Comparison of ENCODE assay signal across 11 cellular contexts in the genomic region with DNA sequence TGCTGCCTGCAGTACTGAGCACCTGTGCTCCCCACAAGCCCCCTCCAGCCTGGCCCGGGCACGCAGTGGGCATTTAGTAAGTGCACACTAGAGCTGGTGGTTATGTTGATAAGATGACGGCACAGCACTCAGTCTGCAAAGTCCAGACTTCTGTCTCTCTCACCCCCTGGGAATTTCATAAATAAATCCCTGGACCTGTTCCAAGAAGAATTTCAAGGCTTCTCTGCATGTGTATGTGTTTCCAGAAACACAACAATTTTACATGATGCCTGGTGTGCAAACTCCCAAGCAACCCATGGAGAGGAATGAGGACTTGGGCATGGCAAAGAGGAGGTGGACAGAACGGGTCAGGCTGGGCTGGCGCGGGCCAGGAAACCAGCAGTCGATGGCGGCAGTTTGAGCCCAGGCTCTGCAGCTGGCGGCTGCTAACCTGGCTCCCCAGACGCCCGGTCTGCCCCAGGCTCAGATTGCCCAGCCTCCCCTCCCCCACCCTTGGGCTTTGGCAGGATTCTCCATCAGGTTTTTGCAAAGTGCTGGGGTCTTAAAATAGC. TPM values are rescaled to one million over a fixed set of nuclear protein-coding genes. Genes with fewer than 3 reads are reported as not detected.
DNase-seq lines count a peak whose midpoint lies in the region; ATAC-seq, FAIRE-seq and TF ChIP-seq lines count a peak whose summit lies in the region.
"Had no signal": no experiment of that assay in that cellular context is flagged by ENCODE, and none has a peak within 500 bp of the region (broad histone marks: within the 10 kb centered on the region; RNA-seq: fewer than 3 reads in every experiment).

No MANE protein-coding gene starts in this region.

- H2AFZ ChIP-seq in keratinocyte (ENCODE audit: control insufficient read depth, low read length) = no peak overlapping the region

- H3K4me2 ChIP-seq in keratinocyte (ENCODE audit: control insufficient read depth, extremely low read depth, insufficient read depth, low read depth, low read length) = peak overlapping the region; percentile 59

- in situ Hi-C loops in brain microvascular endothelial cell (cut with HindIII; ENCODE audit: low pct_ligation_motif_present, low sequenced_read_pairs) = no loop called here

- FAIRE-seq in keratinocyte (lab: Jason Lieb, UNC) = no peak
- FAIRE-seq in urothelium cell line (lab: Jason Lieb, UNC) = no peak
- no peak for FAIRE-seq in GM19239 (lab: Jason Lieb, UNC)
- FAIRE-seq: GM12892 had no signal

- H3K4me3 ChIP-seq in brain microvascular endothelial cell (ENCODE audit: low read depth, low read length) (no peak overlapping the region), keratinocyte (ENCODE audit: control insufficient read depth in 2 of 3, extremely low read depth in 1 of 3, insufficient read depth in 2 of 3, low read depth in 1 of 3, low read length in 3 of 3) (no peak overlapping the region)
- H3K4me3 ChIP-seq: sigmoid colon had no signal

- TF ChIP-seq CTCF in brain microvascular endothelial cell (IDR thresholded peaks at IDR 0.05; ENCODE audit: low read depth, low read length, missing control alignments) = no peak
- TF ChIP-seq CTCF in keratinocyte (optimal IDR thresholded peaks at IDR 0.05 in 1 of 3, IDR thresholded peaks at IDR 0.05 in 1 of 3, conservative IDR thresholded peaks at IDR 0.05 in 1 of 3; ENCODE audit: extremely low read depth in 1 of 3, insufficient read depth in 2 of 3, low read length in 3 of 3) = no peak

- DNase-seq in COLO668 (lab: John Stamatoyannopoulos, UW; ENCODE audit: unreplicated experiment) (peak; percentile 29), NCI-H2107 (lab: John Stamatoyannopoulos, UW) (peak; percentile 60), brain microvascular endothelial cell (peak; percentile 55), keratinocyte (ENCODE audit: low read depth, low spot score) (no peak), urothelium cell line (ENCODE audit: low spot score) (no peak), GM19239 (ENCODE audit: insufficient read length, low spot score) (no peak)
- DNase-seq: activated T-cell treated with anti-CD3 and anti-CD28 coated beads for 4 hours, sigmoid colon had no signal

- H3K4me1 ChIP-seq in keratinocyte (ENCODE audit: control insufficient read depth, extremely low read depth, insufficient read depth, low read length) = peaks cover 34% of the 10 kb centered on the region

- no peak overlapping the region for H3K9ac ChIP-seq in keratinocyte (ENCODE audit: control insufficient read depth, extremely low read depth, insufficient read depth, low read length)

- H3K36me3 ChIP-seq in brain microvascular endothelial cell (replicated peaks) (no peaks in the 10 kb centered on the region), keratinocyte (ENCODE audit: control insufficient read depth in 2 of 2, extremely low read depth in 1 of 2, insufficient read depth in 2 of 2, low read length in 2 of 2) (no peaks in the 10 kb centered on the region)
- H3K36me3 ChIP-seq: sigmoid colon had no signal

- H3K79me2 ChIP-seq in keratinocyte (ENCODE audit: control insufficient read depth, insufficient read depth, low read length) = no peaks in the 10 kb centered on the region

- dilution Hi-C loops in keratinocyte (cut with MboI; ENCODE audit: extremely low pct_ligation_motif_present, low sequenced_read_pairs) = no loop called here

- no peaks in the 10 kb centered on the region for H3K9me1 ChIP-seq in keratinocyte (ENCODE audit: control insufficient read depth, extremely low read depth, insufficient read depth, low read length)

- no peaks in the 10 kb centered on the region for H3K27me3 ChIP-seq in brain microvascular endothelial cell (replicated peaks)
- H3K27me3 ChIP-seq in keratinocyte (ENCODE audit: control insufficient read depth, extremely low read depth, insufficient read depth, low read length) = no peaks in the 10 kb centered on the region

- no peaks in the 10 kb centered on the region for H4K20me1 ChIP-seq in keratinocyte (ENCODE audit: control insufficient read depth, extremely low read depth, insufficient read depth, low read length)

- no peaks in the 10 kb centered on the region for H3K9me3 ChIP-seq in keratinocyte (ENCODE audit: control insufficient read depth, low read depth, low read length)

- ATAC-seq in GM18517 (IDR thresholded peaks at IDR 0.05; ENCODE audit: unreplicated experiment) (no peak), HG02678 (IDR thresholded peaks at IDR 0.05; ENCODE audit: unreplicated experiment) (no peak)

- H3K27ac ChIP-seq in brain microvascular endothelial cell (no peak overlapping the region), keratinocyte (ENCODE audit: control insufficient read depth, insufficient read depth, low read length) (peak overlapping the region; percentile 19)
- H3K27ac ChIP-seq: sigmoid colon had no signal

RNA-seq across cellular contexts. Expression of gene ACVR1B, which starts 10.4 kb away (rescaled TPM):
- polyA plus RNA-seq in keratinocyte = 11.8 to 15.3 TPM (median 12.7 TPM) in 3 replicates
- polyA plus RNA-seq in keratinocyte (2011; ENCODE audit: low read depth) = 3.6 TPM
- polyA plus RNA-seq in keratinocyte (2011; cell fraction: cytosol; rRNA removed) = 9.3 and 10.1 TPM in 2 replicates
- polyA plus RNA-seq in keratinocyte (2011; cell fraction: nucleus; rRNA removed) = 36.4 and 38.2 TPM in 2 replicates
- 12.9 and 13.0 TPM in 2 replicates for polyA plus RNA-seq in keratinocyte (2012; ENCODE audit: low replicate concordance)
- polyA minus RNA-seq in keratinocyte = 16.3 to 20.1 TPM (median 18.7 TPM) in 3 replicates
- 12.1 TPM for polyA minus RNA-seq in keratinocyte (2011; cell fraction: cytosol; rRNA and poly(A)+ RNA removed)
- polyA minus RNA-seq in keratinocyte (2011; cell fraction: nucleus; rRNA and poly(A)+ RNA removed) = 21.5 and 26.6 TPM in 2 replicates

RNA-seq across cellular contexts. Expression of gene ACVRL1, which starts 33.8 kb away (rescaled TPM):
- polyA plus RNA-seq in keratinocyte = not detected in 3 replicates
- 0.15 TPM for polyA plus RNA-seq in keratinocyte (2011; ENCODE audit: low read depth)
- polyA plus RNA-seq in keratinocyte (2011; cell fraction: cytosol; rRNA removed) = not detected in 2 replicates
- 0.03 TPM in 1 of 2 replicates, not detected in the other for polyA plus RNA-seq in keratinocyte (2011; cell fraction: nucleus; rRNA removed)
- polyA plus RNA-seq in keratinocyte (2012; ENCODE audit: low replicate concordance) = not detected in 2 replicates
- not detected in 3 replicates for polyA minus RNA-seq in keratinocyte
- not detected for polyA minus RNA-seq in keratinocyte (2011; cell fraction: cytosol; rRNA and poly(A)+ RNA removed)
- polyA minus RNA-seq in keratinocyte (2011; cell fraction: nucleus; rRNA and poly(A)+ RNA removed) = not detected in 2 replicates

RNA-seq across cellular contexts. Expression of gene ANKRD33, which starts 53.2 kb away (rescaled TPM):
- polyA plus RNA-seq in keratinocyte = not detected in 3 replicates
- polyA plus RNA-seq in keratinocyte (2011; ENCODE audit: low read depth) = not detected
- not detected in 2 replicates for polyA plus RNA-seq in keratinocyte (2011; cell fraction: cytosol; rRNA removed)
- not detected in 2 replicates for polyA plus RNA-seq in keratinocyte (2011; cell fraction: nucleus; rRNA removed)
- 0.04 TPM in 1 of 2 replicates, not detected in the other for polyA plus RNA-seq in keratinocyte (2012; ENCODE audit: low replicate concordance)
- polyA minus RNA-seq in keratinocyte = 0.13 TPM in 2 of 3 replicates, not detected in the other
- polyA minus RNA-seq in keratinocyte (2011; cell fraction: cytosol; rRNA and poly(A)+ RNA removed) = not detected
- not detected in 2 replicates for polyA minus RNA-seq in keratinocyte (2011; cell fraction: nucleus; rRNA and poly(A)+ RNA removed)

Comparison
In these comparisons a context has a peak if more than half of its experiments do, and no peak if none do; other contexts are left out.
1. DNase-seq: peak in COLO668 (single experiment), NCI-H2107 (single experiment) and brain microvascular endothelial cell (single experiment); none in keratinocyte (single experiment), urothelium cell line (single experiment) and GM19239 (single experiment).